In genomic region chr15:38154837-38155236, GRCh38 we compare ENCODE assay signal across 34 cellular contexts.
"Had no signal": no experiment of that assay in that cellular context is flagged by ENCODE, and none has a peak within 500 bp of the region (broad histone marks: within the 10 kb centered on the region; RNA-seq: fewer than 3 reads in every experiment).

No MANE protein-coding gene starts in this region.

- H3K9me3 ChIP-seq: gastrocnemius medialis had no signal

- H3K4me3 Mint-ChIP-seq: activated CD4-positive, alpha-beta memory T cell treated with anti-CD3 and anti-CD28 coated beads for 36 hours; activated CD4-positive, alpha-beta T cell treated with anti-CD3 and anti-CD28 coated beads for 36 hours; activated CD4-positive, alpha-beta T cell treated with anti-CD3 and anti-CD28 coated beads, Interleukin-2, amount 10 ng/mL, durations not matched to agents 24 days and 14 days; activated CD8-positive, alpha-beta memory T cell treated with anti-CD3 and anti-CD28 coated beads, Interleukin-2, amount 10 ng/mL, durations not matched to agents 7 days and 5 days; activated CD8-positive, alpha-beta T cell treated with anti-CD3 and anti-CD28 coated beads, Interleukin-2, amount 10 ng/mL, durations not matched to agents 7 days and 5 days; activated naive CD4-positive, alpha-beta T cell treated with anti-CD3 and anti-CD28 coated beads, Interleukin-2, amount 10 ng/mL, durations not matched to agents 7 days and 5 days; activated naive CD8-positive, alpha-beta T cell treated with anti-CD3 and anti-CD28 coated beads, Interleukin-2, amount 10 ng/mL, durations not matched to agents 7 days and 5 days; activated T-cell treated with anti-CD3 and anti-CD28 coated beads, Interleukin-2, amount 50 U/mL, for 24 hours; activated T-cell treated with anti-CD3 and anti-CD28 coated beads, Interleukin-2, amount 50 U/mL, for 72 hours; brain; dendritic cell treated with granulocyte-macrophage colony-stimulating factor and Interleukin-4, amounts not matched to agents 40 ng/mL and 50 ng/mL, for 4 days; endodermal cell had no signal

- H3K27me3 Mint-ChIP-seq: activated CD4-positive, alpha-beta memory T cell treated with anti-CD3 and anti-CD28 coated beads for 36 hours; activated naive CD4-positive, alpha-beta T cell treated with anti-CD3 and anti-CD28 coated beads, Interleukin-2, amount 10 ng/mL, durations not matched to agents 7 days and 5 days; brain had no signal

- H3K27ac Mint-ChIP-seq: activated CD4-positive, alpha-beta memory T cell treated with anti-CD3 and anti-CD28 coated beads for 36 hours; activated CD4-positive, alpha-beta T cell treated with anti-CD3 and anti-CD28 coated beads for 36 hours; activated CD4-positive, alpha-beta T cell treated with anti-CD3 and anti-CD28 coated beads, Interleukin-2, amount 10 ng/mL, durations not matched to agents 24 days and 14 days; activated CD8-positive, alpha-beta memory T cell treated with anti-CD3 and anti-CD28 coated beads, Interleukin-2, amount 10 ng/mL, durations not matched to agents 7 days and 5 days; activated CD8-positive, alpha-beta T cell treated with anti-CD3 and anti-CD28 coated beads, Interleukin-2, amount 10 ng/mL, durations not matched to agents 7 days and 5 days; activated naive CD4-positive, alpha-beta T cell treated with anti-CD3 and anti-CD28 coated beads, Interleukin-2, amount 10 ng/mL, durations not matched to agents 7 days and 5 days; activated naive CD4-positive, alpha-beta T cell treated with anti-CD3 and anti-CD28 coated beads, Interleukin-2, amount 50 U/mL, for 72 hours; activated naive CD8-positive, alpha-beta T cell treated with anti-CD3 and anti-CD28 coated beads, Interleukin-2, amount 10 ng/mL, durations not matched to agents 7 days and 5 days; activated T-cell treated with anti-CD3 and anti-CD28 coated beads, Interleukin-2, amount 50 U/mL, for 24 hours; activated T-cell treated with anti-CD3 and anti-CD28 coated beads, Interleukin-2, amount 50 U/mL, for 72 hours; brain; dendritic cell treated with granulocyte-macrophage colony-stimulating factor and Interleukin-4, amounts not matched to agents 40 ng/mL and 50 ng/mL, for 4 days; endodermal cell had no signal

- H3K4me1 Mint-ChIP-seq: activated CD4-positive, alpha-beta T cell treated with anti-CD3 and anti-CD28 coated beads for 36 hours; activated CD4-positive, alpha-beta T cell treated with anti-CD3 and anti-CD28 coated beads, Interleukin-2, amount 10 ng/mL, durations not matched to agents 24 days and 14 days; activated CD8-positive, alpha-beta memory T cell treated with anti-CD3 and anti-CD28 coated beads, Interleukin-2, amount 10 ng/mL, durations not matched to agents 7 days and 5 days; activated naive CD8-positive, alpha-beta T cell treated with anti-CD3 and anti-CD28 coated beads, Interleukin-2, amount 10 ng/mL, durations not matched to agents 7 days and 5 days; brain; endodermal cell had no signal

- H3K4me1 ChIP-seq: ascending aorta, breast epithelium, esophagus muscularis mucosa, foreskin keratinocyte, gastrocnemius medialis, heart left ventricle had no signal

- ATAC-seq: activated CD4-positive, alpha-beta T cell treated with anti-CD3 and anti-CD28 coated beads for 36 hours; activated CD8-positive, alpha-beta memory T cell treated with anti-CD3 and anti-CD28 coated beads, Interleukin-2, amount 10 ng/mL, durations not matched to agents 7 days and 5 days; activated CD8-positive, alpha-beta T cell treated with anti-CD3 and anti-CD28 coated beads, Interleukin-2, amount 10 ng/mL, durations not matched to agents 7 days and 5 days; activated naive CD4-positive, alpha-beta T cell treated with anti-CD3 and anti-CD28 coated beads, Interleukin-2, amount 50 U/mL, for 72 hours; activated T-cell treated with anti-CD3 and anti-CD28 coated beads, Interleukin-2, amount 50 U/mL, for 72 hours; foreskin keratinocyte; gastrocnemius medialis; heart left ventricle had no signal

- H3K4me3 ChIP-seq: ascending aorta, breast epithelium, cardiac muscle cell, coronary artery, dorsolateral prefrontal cortex, esophagus muscularis mucosa, gastrocnemius medialis, heart left ventricle had no signal

- H3K27ac ChIP-seq: ascending aorta, breast epithelium, cardiac muscle cell, coronary artery, dorsolateral prefrontal cortex, esophagus muscularis mucosa, foreskin keratinocyte, gastrocnemius medialis, heart left ventricle had no signal

- H3K36me3 Mint-ChIP-seq: activated CD4-positive, alpha-beta memory T cell treated with anti-CD3 and anti-CD28 coated beads for 36 hours; activated CD8-positive, alpha-beta memory T cell treated with anti-CD3 and anti-CD28 coated beads, Interleukin-2, amount 10 ng/mL, durations not matched to agents 7 days and 5 days; activated naive CD4-positive, alpha-beta T cell treated with anti-CD3 and anti-CD28 coated beads, Interleukin-2, amount 10 ng/mL, durations not matched to agents 7 days and 5 days had no signal

- H3K36me3 ChIP-seq: ascending aorta, breast epithelium, cardiac muscle cell, esophagus muscularis mucosa, gastrocnemius medialis, heart left ventricle had no signal

- DNase-seq: activated CD4-positive, alpha-beta memory T cell treated with anti-CD3 and anti-CD28 coated beads for 36 hours; activated CD4-positive, alpha-beta T cell treated with anti-CD3 and anti-CD28 coated beads for 36 hours; activated CD4-positive, alpha-beta T cell treated with anti-CD3 and anti-CD28 coated beads, Interleukin-2, amount 10 ng/mL, durations not matched to agents 24 days and 14 days; activated CD4-positive, CD25-positive, alpha-beta regulatory T cell; activated CD4-positive, CD25-positive, alpha-beta regulatory T cell treated with anti-CD3 and anti-CD28 coated beads, Interleukin-2, amount 50 U/mL, for 72 hours; activated CD8-positive, alpha-beta memory T cell treated with anti-CD3 and anti-CD28 coated beads, Interleukin-2, amount 10 ng/mL, durations not matched to agents 7 days and 5 days; activated CD8-positive, alpha-beta memory T cell treated with anti-CD3 and anti-CD28 coated beads, Interleukin-2, amount 50 U/mL, for 4 hours; activated CD8-positive, alpha-beta T cell treated with anti-CD3 and anti-CD28 coated beads, Interleukin-2, amount 10 ng/mL, durations not matched to agents 7 days and 5 days; activated gamma-delta T cell; activated naive CD4-positive, alpha-beta T cell; activated naive CD4-positive, alpha-beta T cell treated with anti-CD3 and anti-CD28 coated beads, Interleukin-2, amount 10 ng/mL, durations not matched to agents 7 days and 5 days; activated naive CD8-positive, alpha-beta T cell treated with anti-CD3 and anti-CD28 coated beads, Interleukin-2, amount 10 ng/mL, durations not matched to agents 7 days and 5 days; activated T-cell treated with anti-CD3 and anti-CD28 coated beads for 4 hours; activated T-cell treated with anti-CD3 and anti-CD28 coated beads, Interleukin-2, amount 50 U/mL, for 24 hours; activated T-cell treated with anti-CD3 and anti-CD28 coated beads, Interleukin-2, amount 50 U/mL, for 72 hours; central memory CD4-positive, alpha-beta T cell; cerebellar nuclear complex; dorsolateral prefrontal cortex; effector memory CD4-positive, alpha-beta T cell; endodermal cell; erythroblast; foreskin keratinocyte; gastrocnemius medialis; glutamatergic neuron; heart left ventricle; T-helper 2 cell had no signal

- H3K27me3 ChIP-seq: ascending aorta, breast epithelium, cardiac muscle cell, dorsolateral prefrontal cortex, esophagus muscularis mucosa, foreskin keratinocyte, gastrocnemius medialis, heart left ventricle had no signal
